16 cellular contexts compared by ENCODE assay signal in genomic region chr4:55175779-55176231, GRCh38. TPM values are rescaled to one million over a fixed set of nuclear protein-coding genes. Genes with fewer than 3 reads are reported as not detected.
A peak's percentile ranks its signal among the peaks of the same experiment; 100 is the strongest.
DNase-seq lines count a peak whose midpoint lies in the region; ATAC-seq and TF ChIP-seq lines count a peak whose summit lies in the region.
"Had no signal": no experiment of that assay in that cellular context is flagged by ENCODE, and none has a peak within 500 bp of the region (broad histone marks: within the 10 kb centered on the region; RNA-seq: fewer than 3 reads in every experiment).

No MANE protein-coding gene starts in this region.

- H2AFZ ChIP-seq in GM23248 (peak overlapping the region; percentile 76), osteoblast (ENCODE audit: low read length) (peak overlapping the region; percentile 30)

- 11 to 12% methylated on average over 5 of the region's 5 CpGs for WGBS in GM23248 (ENCODE audit: low coverage in 1 of 2, low lambda C conversion rate in 2 of 2, missing lambda C conversion rate in 2 of 2), 2 experiments

- no peak for TF ChIP-seq CTCF in osteoblast (IDR thresholded peaks at IDR 0.05; ENCODE audit: extremely low read depth, low read depth, low read length)
- no peak for TF ChIP-seq CTCF in RWPE1 (conservative IDR thresholded peaks at IDR 0.05; ENCODE audit: low read depth)
- no peak for TF ChIP-seq CTCF in tibial artery (IDR thresholded peaks at IDR 0.05)

- in situ Hi-C loops in GM23248 (cut with MboI), result no loop called here

- no peaks in the 10 kb centered on the region for H4K20me1 ChIP-seq in GM23248 (ENCODE audit: insufficient read depth)
- no peaks in the 10 kb centered on the region for H4K20me1 ChIP-seq in osteoblast (ENCODE audit: insufficient read depth, low read length)

- H3F3A ChIP-seq in GM23248 (ENCODE audit: insufficient read depth), result peaks cover 23% of the 10 kb centered on the region

- no peaks in the 10 kb centered on the region for H3K9me2 ChIP-seq in GM23248 (ENCODE audit: insufficient read depth)

- H3K4me1 ChIP-seq in GM23248 (ENCODE audit: insufficient read depth) (peaks cover 40% of the 10 kb centered on the region), osteoblast (ENCODE audit: insufficient read depth, low read length) (peaks cover 28% of the 10 kb centered on the region), tibial artery (peaks cover 0 to 8% (median 0%) of the 10 kb centered on the region in 4 donors)

- DNase-seq in GM23248 (peak; percentile 84), RPMI7951 (ENCODE audit: low read depth) (peak; percentile 77), fibroblast of gingiva (ENCODE audit: low read depth) (peak; percentile 26), osteoblast (ENCODE audit: insufficient read length, low spot score, missing footprints) (peak; percentile 69), putamen (ENCODE audit: low spot score) (no peak), RWPE1 (ENCODE audit: low spot score) (no peak), tibial artery (no peak)
- DNase-seq: activated CD4-positive, alpha-beta T cell treated with anti-CD3 and anti-CD28 coated beads for 48 hours; activated naive CD4-positive, alpha-beta T cell treated with anti-CD3 and anti-CD28 coated beads for 36 hours; DMS 273 treated with DMSO at 0.1 percent for 48 hours; effector memory CD8-positive, alpha-beta T cell; Karpas-422; left cardiac atrium; NCI-H2227 treated with DMSO at 0.1 percent for 48 hours; SJCRH30 had no signal

- no peak for ATAC-seq in GM18498 (IDR thresholded peaks at IDR 0.05; ENCODE audit: unreplicated experiment)
- ATAC-seq: effector memory CD8-positive, alpha-beta T cell; left cardiac atrium had no signal

- H3K4me2 ChIP-seq in GM23248 (ENCODE audit: unreplicated experiment) (peak overlapping the region; percentile 59), osteoblast (ENCODE audit: insufficient read depth, low read length) (peak overlapping the region; percentile 61)

- no peak overlapping the region for H3K9ac ChIP-seq in GM23248

- H3K4me3 ChIP-seq in GM23248 (peak overlapping the region; percentile 48), osteoblast (ENCODE audit: insufficient read depth, low read length) (no peak overlapping the region), tibial artery (no peak overlapping the region)
- H3K4me3 ChIP-seq: SJCRH30 had no signal

- CTCF ChIA-PET in RWPE1 (lab: Yijun Ruan, JAX), result interaction anchor here (0.6 kb wide), 1 partner anchor 1668 kb away, joined by 3 read pairs; no protein-coding TSS in a partner anchor

- H3K27ac ChIP-seq in GM23248, result peak overlapping the region; percentile 60
- H3K27ac ChIP-seq in osteoblast (ENCODE audit: low read depth, low read length), result peak overlapping the region; percentile 16
- no peak overlapping the region for H3K27ac ChIP-seq in RWPE1
- no peak overlapping the region for H3K27ac ChIP-seq in tibial artery
- H3K27ac ChIP-seq: SJCRH30 had no signal

- H3K79me2 ChIP-seq in GM23248 (ENCODE audit: insufficient read depth) (no peaks in the 10 kb centered on the region), osteoblast (ENCODE audit: insufficient read depth, low read length) (no peaks in the 10 kb centered on the region)

- POLR2A ChIA-PET in RWPE1 (lab: Yijun Ruan, JAX; ENCODE audit: low non-redundant PET), result no interaction called here

- H3K9me3 ChIP-seq in GM23248 (ENCODE audit: low read depth) (no peaks in the 10 kb centered on the region), osteoblast (ENCODE audit: low read depth, low read length) (no peaks in the 10 kb centered on the region), tibial artery (no peaks in the 10 kb centered on the region)
- H3K9me3 ChIP-seq: SJCRH30 had no signal

- no peaks in the 10 kb centered on the region for H3K36me3 ChIP-seq in GM23248 (ENCODE audit: low read depth)
- H3K36me3 ChIP-seq in osteoblast (ENCODE audit: insufficient read depth, low read length), result no peaks in the 10 kb centered on the region
- H3K36me3 ChIP-seq in tibial artery, result no peaks in the 10 kb centered on the region
- H3K36me3 ChIP-seq: SJCRH30 had no signal

- intact Hi-C loops in tibial artery (cut with DNase I; ENCODE audit: low total_unique reads), result no loop called here

- no peaks in the 10 kb centered on the region for H3K27me3 ChIP-seq in GM23248 (replicated peaks; ENCODE audit: insufficient read depth)
- no peaks in the 10 kb centered on the region for H3K27me3 ChIP-seq in osteoblast (ENCODE audit: insufficient read depth, low read length)
- H3K27me3 ChIP-seq in tibial artery, result no peaks in the 10 kb centered on the region
- H3K27me3 ChIP-seq: SJCRH30 had no signal

RNA-seq across cellular contexts. Expression of gene KDR, which starts 50.4 kb away (rescaled TPM):
- total RNA-seq in GM23248 (2014; rRNA removed; shearing (Covaris generic)), result under 0.01 TPM in 1 of 2 replicates, not detected in the other
- polyA plus RNA-seq in GM23248 (2016; fragmentation: Nextera tagmentation; extraction: Ambion mirVana), result 0.10 and 0.20 TPM in 2 replicates
- total RNA-seq in RPMI7951 (2014; rRNA removed; shearing (Covaris generic)), result under 0.01 and 0.10 TPM in 2 replicates
- total RNA-seq in osteoblast, result not detected in 2 replicates
- total RNA-seq: activated naive CD4-positive, alpha-beta T cell treated with anti-CD3 and anti-CD28 coated beads for 36 hours had no signal

Comparison
In these comparisons a context has a peak if more than half of its experiments do, and no peak if none do; other contexts are left out.
1. DNase-seq: peak in GM23248 (single experiment), RPMI7951 (single experiment), fibroblast of gingiva (single experiment) and osteoblast (single experiment); none in putamen (single experiment), RWPE1 (single experiment) and tibial artery (0 of 2).
2. H3K27ac ChIP-seq: peak in GM23248 (single experiment) and osteoblast (single experiment); none in RWPE1 (single experiment) and tibial artery (0 of 2).